Comparison of ENCODE assay signal across 9 cellular contexts in genomic region chr2:168211664-168212163, GRCh38. TPM values are rescaled to one million over a fixed set of nuclear protein-coding genes. Genes with fewer than 3 reads are reported as not detected.
DNase-seq lines count a peak whose midpoint lies in the region; ATAC-seq and TF ChIP-seq lines count a peak whose summit lies in the region.
"Had no signal": no experiment of that assay in that cellular context is flagged by ENCODE, and none has a peak within 500 bp of the region (broad histone marks: within the 10 kb centered on the region; RNA-seq: fewer than 3 reads in every experiment).

No MANE protein-coding gene starts in this region.

- H3K27me3 ChIP-seq in CD4-positive, CD25-positive, alpha-beta regulatory T cell (ENCODE audit: control insufficient read depth, insufficient read depth, low read length) = no peaks in the 10 kb centered on the region
- no peaks in the 10 kb centered on the region for H3K27me3 ChIP-seq in lung (ENCODE audit: control insufficient read depth, insufficient read depth)

- H3K4me1 ChIP-seq in CD4-positive, CD25-positive, alpha-beta regulatory T cell (ENCODE audit: control insufficient read depth, insufficient read depth, low read length, poor library complexity, severe bottlenecking) = peaks cover 25% of the 10 kb centered on the region
- peaks cover 0 to 32% of the 10 kb centered on the region in 2 donors for H3K4me1 ChIP-seq in lung (ENCODE audit: control insufficient read depth in 2 of 2, insufficient read depth in 2 of 2, low read length in 2 of 2)

- peak in 1 of 2 donors; percentile 9 for ATAC-seq in CD4-positive, CD25-positive, alpha-beta regulatory T cell (ENCODE audit: low read depth in 2 of 2)
- ATAC-seq in GM21526 (IDR thresholded peaks at IDR 0.05; ENCODE audit: low FRiP score, unreplicated experiment) = peak; percentile 48
- no peak for ATAC-seq in lung (ENCODE audit: insufficient read depth, low FRiP score)
- no peak for ATAC-seq in HG02852 (IDR thresholded peaks at IDR 0.05; ENCODE audit: unreplicated experiment)

- H3K27me3 Mint-ChIP-seq in CD4-positive, CD25-positive, alpha-beta regulatory T cell = no peaks in the 10 kb centered on the region
- H3K27me3 Mint-ChIP-seq in T-helper 2 cell treated with Interferon-gamma antibody and Interleukin-4, amounts not matched to agents 5 μg/mL and 100 μg/mL, for 36 hours (ENCODE audit: low read depth) = no peaks in the 10 kb centered on the region
- H3K27me3 Mint-ChIP-seq: progenitor cell of endocrine pancreas had no signal

- H3K36me3 Mint-ChIP-seq in CD4-positive, CD25-positive, alpha-beta regulatory T cell = peaks cover 21% of the 10 kb centered on the region
- peaks cover 22% of the 10 kb centered on the region for H3K36me3 Mint-ChIP-seq in T-helper 2 cell treated with Interferon-gamma antibody and Interleukin-4, amounts not matched to agents 5 μg/mL and 100 μg/mL, for 36 hours (ENCODE audit: low read depth)

- in situ Hi-C loops in G401 (cut with HindIII; ENCODE audit: low sequenced_read_pairs) = no loop called here

- H3K36me3 ChIP-seq in CD4-positive, CD25-positive, alpha-beta regulatory T cell (ENCODE audit: control insufficient read depth, insufficient read depth, low read length) = no peaks in the 10 kb centered on the region
- peaks cover 0 to 3% of the 10 kb centered on the region in 2 donors for H3K36me3 ChIP-seq in lung (ENCODE audit: control insufficient read depth in 2 of 2, insufficient read depth in 2 of 2, low read length in 2 of 2)

- H3K27ac ChIP-seq in CD4-positive, CD25-positive, alpha-beta regulatory T cell (ENCODE audit: insufficient read depth, low read length, poor library complexity, severe bottlenecking) = no peak overlapping the region
- peak overlapping the region; percentile 48 to 94 for H3K27ac ChIP-seq in lung (ENCODE audit: low read depth in 1 of 2, low read length in 1 of 2)

- peak overlapping the region; percentile 7 to 72 (median 37) for H3K27ac Mint-ChIP-seq in CD4-positive, CD25-positive, alpha-beta regulatory T cell
- peak overlapping the region; percentile 87 for H3K27ac Mint-ChIP-seq in T-helper 2 cell treated with Interferon-gamma antibody and Interleukin-4, amounts not matched to agents 5 μg/mL and 100 μg/mL, for 36 hours
- H3K27ac Mint-ChIP-seq: progenitor cell of endocrine pancreas had no signal

- H3K9me3 Mint-ChIP-seq in CD4-positive, CD25-positive, alpha-beta regulatory T cell = peaks cover 0 to 2% (median 0%) of the 10 kb centered on the region in 7 donors
- no peaks in the 10 kb centered on the region for H3K9me3 Mint-ChIP-seq in T-helper 2 cell treated with Interferon-gamma antibody and Interleukin-4, amounts not matched to agents 5 μg/mL and 100 μg/mL, for 36 hours

- peak overlapping the region; percentile 41 for H3K4me3 ChIP-seq in CD4-positive, CD25-positive, alpha-beta regulatory T cell (ENCODE audit: low read depth, low read length)
- no peak overlapping the region for H3K4me3 ChIP-seq in lung

- 51 to 52% methylated on average over 5 of the region's 5 CpGs for WGBS in lung, 2 donors

- H3K4me1 Mint-ChIP-seq in CD4-positive, CD25-positive, alpha-beta regulatory T cell = peaks cover 27 to 72% (median 48%) of the 10 kb centered on the region in 4 donors
- peaks cover 56% of the 10 kb centered on the region for H3K4me1 Mint-ChIP-seq in T-helper 2 cell treated with Interferon-gamma antibody and Interleukin-4, amounts not matched to agents 5 μg/mL and 100 μg/mL, for 36 hours (ENCODE audit: low read depth)

- no peak for DNase-seq in CD4-positive, CD25-positive, alpha-beta regulatory T cell
- peak; percentile 62 for DNase-seq in T-helper 2 cell treated with Interferon-gamma antibody and Interleukin-4, amounts not matched to agents 5 μg/mL and 100 μg/mL, for 36 hours (ENCODE audit: low spot score)
- DNase-seq in lung (ENCODE audit: low spot score) (no peak), G401 (ENCODE audit: low spot score) (no peak), SHP77 treated with DMSO at 0.1 percent for 48 hours (lab: John Stamatoyannopoulos, UW) (no peak), LoVo (ENCODE audit: low spot score) (no peak)

- TF ChIP-seq CTCF in lung (IDR thresholded peaks at IDR 0.05; ENCODE audit: control extremely low read depth, extremely low read depth) = no peak

- peak overlapping the region; percentile 5 to 58 (median 28) for H3K4me3 Mint-ChIP-seq in CD4-positive, CD25-positive, alpha-beta regulatory T cell
- H3K4me3 Mint-ChIP-seq in T-helper 2 cell treated with Interferon-gamma antibody and Interleukin-4, amounts not matched to agents 5 μg/mL and 100 μg/mL, for 36 hours = peak overlapping the region; percentile 72

- H3K9me3 ChIP-seq in CD4-positive, CD25-positive, alpha-beta regulatory T cell (ENCODE audit: control insufficient read depth in 2 of 2, low read length in 2 of 2) = no peaks in the 10 kb centered on the region
- no peaks in the 10 kb centered on the region for H3K9me3 ChIP-seq in lung (ENCODE audit: control insufficient read depth in 2 of 2, insufficient read depth in 1 of 2, low read length in 1 of 2)

RNA-seq across cellular contexts. Expression of gene STK39, which starts 35.7 kb away (rescaled TPM):
- 27.2 TPM for total RNA-seq in CD4-positive, CD25-positive, alpha-beta regulatory T cell
- 10 to 100 TPM in 1 of 4 donors, 1 to 10 TPM in 3; 4.4 to 12.1 (median 7.0) TPM for polyA plus RNA-seq in CD4-positive, CD25-positive, alpha-beta regulatory T cell
- 10 to 100 TPM; 13.8 to 18.7 TPM for total RNA-seq in lung
- polyA plus RNA-seq in lung = 1 to 10 TPM; 8.5 to 8.6 TPM
- total RNA-seq in G401 (2014; rRNA removed; shearing (Covaris generic)) = 0.68 TPM in 1 of 2 replicates, not detected in the other
